Comparison of ENCODE assay signal across 17 cellular contexts in genomic region chr17:50440172-50440837, GRCh38. TPM values are rescaled to one million over a fixed set of nuclear protein-coding genes. Genes with fewer than 3 reads are reported as not detected.
DNase-seq lines count a peak whose midpoint lies in the region; ATAC-seq, FAIRE-seq and TF ChIP-seq lines count a peak whose summit lies in the region.
"Had no signal": no experiment of that assay in that cellular context is flagged by ENCODE, and none has a peak within 500 bp of the region (broad histone marks: within the 10 kb centered on the region; RNA-seq: fewer than 3 reads in every experiment).

No MANE protein-coding gene starts in this region.

- no peak overlapping the region for H3K27ac ChIP-seq in CD4-positive, CD25-positive, alpha-beta regulatory T cell (ENCODE audit: insufficient read depth, low read length, poor library complexity, severe bottlenecking)
- H3K27ac ChIP-seq in pancreas: peak overlapping the region; percentile 56 to 72 (median 69)
- H3K27ac ChIP-seq: heart right ventricle had no signal

- H3K27ac Mint-ChIP-seq in CD4-positive, CD25-positive, alpha-beta regulatory T cell: peak overlapping the region in 2 of 3 donors; percentile 20 to 46
- H3K27ac Mint-ChIP-seq: activated naive CD8-positive, alpha-beta T cell treated with anti-CD3 and anti-CD28 coated beads, Interleukin-2, amount 50 U/mL, for 24 hours; activated T-cell treated with anti-CD3 and anti-CD28 coated beads, Interleukin-2, amount 50 U/mL, for 24 hours; T-cell had no signal

- no peak for ATAC-seq in CD4-positive, CD25-positive, alpha-beta regulatory T cell (ENCODE audit: low read depth in 2 of 2)
- ATAC-seq in esophagus mucosa (peak; percentile 26), pancreas (peak; percentile 72 to 85 (median 84)), GM18519 (IDR thresholded peaks at IDR 0.05; ENCODE audit: low FRiP score, unreplicated experiment) (no peak), GM18867 (IDR thresholded peaks at IDR 0.05; ENCODE audit: unreplicated experiment) (no peak)
- ATAC-seq: activated naive CD8-positive, alpha-beta T cell treated with anti-CD3 and anti-CD28 coated beads, Interleukin-2, amount 50 U/mL, for 24 hours; T-cell had no signal

- H3K4me1 Mint-ChIP-seq in CD4-positive, CD25-positive, alpha-beta regulatory T cell: peaks cover 0 to 2% (median 0%) of the 10 kb centered on the region in 4 donors
- H3K4me1 Mint-ChIP-seq: activated naive CD8-positive, alpha-beta T cell treated with anti-CD3 and anti-CD28 coated beads, Interleukin-2, amount 50 U/mL, for 24 hours; T-cell had no signal

- no peak overlapping the region for H3K4me3 ChIP-seq in CD4-positive, CD25-positive, alpha-beta regulatory T cell (ENCODE audit: low read depth, low read length)
- no peak overlapping the region for H3K4me3 ChIP-seq in pancreas
- H3K4me3 ChIP-seq: heart right ventricle had no signal

- no peaks in the 10 kb centered on the region for H3K27me3 Mint-ChIP-seq in CD4-positive, CD25-positive, alpha-beta regulatory T cell
- H3K27me3 Mint-ChIP-seq: activated naive CD8-positive, alpha-beta T cell treated with anti-CD3 and anti-CD28 coated beads, Interleukin-2, amount 50 U/mL, for 24 hours; activated T-cell treated with anti-CD3 and anti-CD28 coated beads, Interleukin-2, amount 50 U/mL, for 24 hours; T-cell had no signal

- no peak for TF ChIP-seq CTCF in pancreas (IDR thresholded peaks at IDR 0.05)

- intact Hi-C loops in pancreas (cut with DNase I): no loop called here

- H3K36me3 ChIP-seq in CD4-positive, CD25-positive, alpha-beta regulatory T cell (ENCODE audit: control insufficient read depth, insufficient read depth, low read length): no peaks in the 10 kb centered on the region
- H3K36me3 ChIP-seq in pancreas: no peaks in the 10 kb centered on the region

- H3K9me3 Mint-ChIP-seq in CD4-positive, CD25-positive, alpha-beta regulatory T cell: no peaks in the 10 kb centered on the region
- H3K9me3 Mint-ChIP-seq: activated naive CD8-positive, alpha-beta T cell treated with anti-CD3 and anti-CD28 coated beads, Interleukin-2, amount 50 U/mL, for 24 hours; activated T-cell treated with anti-CD3 and anti-CD28 coated beads, Interleukin-2, amount 50 U/mL, for 24 hours; T-cell had no signal

- H3K36me3 Mint-ChIP-seq in CD4-positive, CD25-positive, alpha-beta regulatory T cell: peaks cover 19% of the 10 kb centered on the region

- 14 to 18% methylated on average over 4 of the region's 4 CpGs for WGBS in pancreas, 2 donors

- H3K9me3 ChIP-seq in CD4-positive, CD25-positive, alpha-beta regulatory T cell (ENCODE audit: control insufficient read depth in 2 of 2, low read length in 2 of 2): no peaks in the 10 kb centered on the region
- H3K9me3 ChIP-seq in pancreas: no peaks in the 10 kb centered on the region
- H3K9me3 ChIP-seq: heart right ventricle had no signal

- no peaks in the 10 kb centered on the region for H3K4me1 ChIP-seq in CD4-positive, CD25-positive, alpha-beta regulatory T cell (ENCODE audit: control insufficient read depth, insufficient read depth, low read length, poor library complexity, severe bottlenecking)
- H3K4me1 ChIP-seq in pancreas: peaks cover 13 to 29% (median 26%) of the 10 kb centered on the region in 3 donors

- H3K27me3 ChIP-seq in CD4-positive, CD25-positive, alpha-beta regulatory T cell (ENCODE audit: control insufficient read depth, insufficient read depth, low read length): no peaks in the 10 kb centered on the region
- H3K27me3 ChIP-seq in pancreas: no peaks in the 10 kb centered on the region
- H3K27me3 ChIP-seq: heart right ventricle had no signal

- DNase-seq in CD4-positive, CD25-positive, alpha-beta regulatory T cell: no peak
- peak; percentile 87 for DNase-seq in NCI-H2196 (lab: John Stamatoyannopoulos, UW; ENCODE audit: unreplicated experiment)
- peak in 5 of 6 donors; percentile 33 to 73 (median 52) for DNase-seq in pancreas
- no peak for DNase-seq in epidermal melanocyte (ENCODE audit: insufficient read length, low spot score)
- DNase-seq in NCI-H1694 (lab: John Stamatoyannopoulos, UW): no peak
- DNase-seq: activated CD4-positive, alpha-beta T cell treated with anti-CD3 and anti-CD28 coated beads for 4 hours; activated naive CD8-positive, alpha-beta T cell treated with anti-CD3 and anti-CD28 coated beads, Interleukin-2, amount 50 U/mL, for 24 hours; activated T-cell treated with anti-CD3 and anti-CD28 coated beads, Interleukin-2, amount 50 U/mL, for 24 hours; erythroblast; heart right ventricle; NCI-H446; T-cell had no signal

- FAIRE-seq in pancreas (lab: Jason Lieb, UNC): no peak

- no peak overlapping the region for H3K4me3 Mint-ChIP-seq in CD4-positive, CD25-positive, alpha-beta regulatory T cell
- H3K4me3 Mint-ChIP-seq: activated naive CD8-positive, alpha-beta T cell treated with anti-CD3 and anti-CD28 coated beads, Interleukin-2, amount 50 U/mL, for 24 hours; activated T-cell treated with anti-CD3 and anti-CD28 coated beads, Interleukin-2, amount 50 U/mL, for 24 hours; T-cell had no signal

RNA-seq across cellular contexts. Expression of gene ACSF2, which starts 14.3 kb away (rescaled TPM):
- 22.2 TPM for total RNA-seq in CD4-positive, CD25-positive, alpha-beta regulatory T cell
- polyA plus RNA-seq in CD4-positive, CD25-positive, alpha-beta regulatory T cell: 1 to 10 TPM; 2.7 to 5.5 (median 3.4) TPM
- total RNA-seq in esophagus mucosa: 15.1 TPM
- 10 to 100 TPM in 5 of 6 donors, 1 to 10 TPM in 1; 8.5 to 26.0 (median 18.1) TPM for total RNA-seq in pancreas
- polyA plus RNA-seq in pancreas: 10 to 100 TPM; 42.4 to 61.2 TPM

RNA-seq across cellular contexts. Expression of gene CHAD, which starts 28.4 kb away (rescaled TPM):
- total RNA-seq in CD4-positive, CD25-positive, alpha-beta regulatory T cell: not detected
- polyA plus RNA-seq in CD4-positive, CD25-positive, alpha-beta regulatory T cell: not detected
- total RNA-seq in esophagus mucosa: not detected
- 10 to 100 TPM in 1 of 6 donors, 1 to 10 TPM in 5; 1.7 to 10.0 (median 5.0) TPM for total RNA-seq in pancreas
- 10 to 100 TPM; 13.4 to 26.2 TPM for polyA plus RNA-seq in pancreas
- total RNA-seq: M059J, T-cell had no signal
- polyA plus RNA-seq: AG04450 had no signal

RNA-seq across cellular contexts. Expression of gene RSAD1, which starts 38.4 kb away (rescaled TPM):
- 45.3 TPM for total RNA-seq in CD4-positive, CD25-positive, alpha-beta regulatory T cell
- polyA plus RNA-seq in CD4-positive, CD25-positive, alpha-beta regulatory T cell: 10 to 100 TPM; 43.3 to 53.4 (median 46.1) TPM
- total RNA-seq in esophagus mucosa (10.8 TPM), pancreas (10 to 100 TPM; 20.1 to 35.7 (median 30.1) TPM)
- 10 to 100 TPM; 42.5 to 49.4 TPM for polyA plus RNA-seq in pancreas

RNA-seq across cellular contexts. Expression of gene LRRC59, which starts 43.0 kb away (rescaled TPM):
- total RNA-seq in CD4-positive, CD25-positive, alpha-beta regulatory T cell: 49.9 TPM
- polyA plus RNA-seq in CD4-positive, CD25-positive, alpha-beta regulatory T cell: 10 to 100 TPM; 17.2 to 24.0 (median 20.5) TPM
- 68.2 TPM for total RNA-seq in esophagus mucosa
- total RNA-seq in pancreas: 100 to 1,000 TPM in 1 of 6 donors, 10 to 100 TPM in 5; 66.7 to 114 (median 74.2) TPM
- polyA plus RNA-seq in pancreas: 10 to 100 TPM; 29.3 to 33.0 TPM

Comparison
In these comparisons a context has a peak if more than half of its experiments do, and no peak if none do; other contexts are left out.
1. ATAC-seq: peak in esophagus mucosa (single experiment) and pancreas (4 of 4); none in CD4-positive, CD25-positive, alpha-beta regulatory T cell (0 of 2), GM18519 (single experiment) and GM18867 (single experiment).
2. DNase-seq: peak in NCI-H2196 (single experiment) and pancreas (5 of 6); none in CD4-positive, CD25-positive, alpha-beta regulatory T cell (0 of 3), epidermal melanocyte (single experiment) and NCI-H1694 (single experiment).